ENCODE assay signal across 15 cellular contexts in genomic region chr7:31785081-31785480, GRCh38.
DNase-seq lines count a peak whose midpoint lies in the region; ATAC-seq and TF ChIP-seq lines count a peak whose summit lies in the region.
"Had no signal": no experiment of that assay in that cellular context is flagged by ENCODE, and none has a peak within 500 bp of the region (broad histone marks: within the 10 kb centered on the region; RNA-seq: fewer than 3 reads in every experiment).

No MANE protein-coding gene starts in this region.

- DNase-seq in left ventricle myocardium superior (no peak), right atrium auricular region (ENCODE audit: low spot score) (no peak), WERI-Rb-1 (peak; percentile 25), osteoblast (ENCODE audit: insufficient read length, low spot score, missing footprints) (peak; percentile 70), adrenal gland (no peak)
- DNase-seq: KG1, NCI-H1436 treated with DMSO at 0.1 percent for 48 hours, NCI-H226, SW 1271 had no signal

- H4K20me1 ChIP-seq in osteoblast (ENCODE audit: insufficient read depth, low read length) = no peaks in the 10 kb centered on the region

- H3K27me3 ChIP-seq in right atrium auricular region (no peaks in the 10 kb centered on the region), WERI-Rb-1 (ENCODE audit: insufficient read depth, low read depth, severe bottlenecking) (no peaks in the 10 kb centered on the region), osteoblast (ENCODE audit: insufficient read depth, low read length) (no peaks in the 10 kb centered on the region), adrenal gland (no peaks in the 10 kb centered on the region)
- H3K27me3 ChIP-seq: SJSA1 had no signal

- intact Hi-C loops in left ventricle myocardium superior (cut with micrococcal nuclease) (no loop called here), adrenal gland (cut with DNase I) (no loop called here)

- H2AFZ ChIP-seq in osteoblast (ENCODE audit: low read length) = no peak overlapping the region

- H3K9me3 ChIP-seq in right atrium auricular region = no peaks in the 10 kb centered on the region
- H3K9me3 ChIP-seq in WERI-Rb-1 (ENCODE audit: severe bottlenecking) = no peaks in the 10 kb centered on the region
- H3K9me3 ChIP-seq in osteoblast (ENCODE audit: low read depth, low read length) = no peaks in the 10 kb centered on the region
- no peaks in the 10 kb centered on the region for H3K9me3 ChIP-seq in adrenal gland (replicated peaks in 1 of 3)
- H3K9me3 ChIP-seq: HAP-1, SJSA1 had no signal

- TF ChIP-seq CTCF in right atrium auricular region (IDR thresholded peaks at IDR 0.05) = no peak
- no peak for TF ChIP-seq CTCF in WERI-Rb-1 (IDR thresholded peaks at IDR 0.05; ENCODE audit: low read depth, low read length)
- TF ChIP-seq CTCF in osteoblast (IDR thresholded peaks at IDR 0.05; ENCODE audit: extremely low read depth, low read depth, low read length) = no peak
- no peak for TF ChIP-seq CTCF in adrenal gland (IDR thresholded peaks at IDR 0.05)

- no peaks in the 10 kb centered on the region for H3K36me3 ChIP-seq in right atrium auricular region
- H3K36me3 ChIP-seq in WERI-Rb-1 = no peaks in the 10 kb centered on the region
- peaks cover 5% of the 10 kb centered on the region for H3K36me3 ChIP-seq in osteoblast (ENCODE audit: insufficient read depth, low read length)
- no peaks in the 10 kb centered on the region for H3K36me3 ChIP-seq in adrenal gland (replicated peaks in 1 of 2)
- H3K36me3 ChIP-seq: HAP-1, SJSA1 had no signal

- no peak for TF ChIP-seq POLR2A in adrenal gland (IDR thresholded peaks at IDR 0.05)

- ATAC-seq in left ventricle myocardium superior (peak; percentile 31), HG03039 (IDR thresholded peaks at IDR 0.05; ENCODE audit: unreplicated experiment) (no peak), HG03342 (IDR thresholded peaks at IDR 0.05; ENCODE audit: unreplicated experiment) (no peak)

- no peaks in the 10 kb centered on the region for H3K79me2 ChIP-seq in osteoblast (ENCODE audit: insufficient read depth, low read length)

- H3K27ac ChIP-seq in right atrium auricular region (no peak overlapping the region), WERI-Rb-1 (no peak overlapping the region), osteoblast (ENCODE audit: low read depth, low read length) (peak overlapping the region; percentile 66), adrenal gland (no peak overlapping the region)
- H3K27ac ChIP-seq: C4-2B, RWPE1, SJSA1 had no signal

- H3K4me1 ChIP-seq in right atrium auricular region (peaks cover 0 to 3% of the 10 kb centered on the region in 2 donors), osteoblast (ENCODE audit: insufficient read depth, low read length) (peaks cover 39% of the 10 kb centered on the region), adrenal gland (replicated peaks in 1 of 2) (no peaks in the 10 kb centered on the region)
- H3K4me1 ChIP-seq: HAP-1, SJSA1 had no signal

- H3K4me2 ChIP-seq in osteoblast (ENCODE audit: insufficient read depth, low read length) = peak overlapping the region; percentile 29

- 48 to 57% (median 53%) methylated on average over 2 of the region's 2 CpGs for WGBS in adrenal gland, 4 donors

- H3K4me3 ChIP-seq in right atrium auricular region = no peak overlapping the region
- H3K4me3 ChIP-seq in WERI-Rb-1 (ENCODE audit: low read depth, low read length) = no peak overlapping the region
- no peak overlapping the region for H3K4me3 ChIP-seq in osteoblast (ENCODE audit: insufficient read depth, low read length)
- H3K4me3 ChIP-seq in adrenal gland = no peak overlapping the region
- H3K4me3 ChIP-seq: HAP-1, SJSA1 had no signal

Comparison
In these comparisons a context has a peak if more than half of its experiments do, and no peak if none do; other contexts are left out.
1. DNase-seq: peak in WERI-Rb-1 (single experiment) and osteoblast (single experiment); none in left ventricle myocardium superior (single experiment), right atrium auricular region (single experiment) and adrenal gland (0 of 7).